In the genomic region with DNA sequence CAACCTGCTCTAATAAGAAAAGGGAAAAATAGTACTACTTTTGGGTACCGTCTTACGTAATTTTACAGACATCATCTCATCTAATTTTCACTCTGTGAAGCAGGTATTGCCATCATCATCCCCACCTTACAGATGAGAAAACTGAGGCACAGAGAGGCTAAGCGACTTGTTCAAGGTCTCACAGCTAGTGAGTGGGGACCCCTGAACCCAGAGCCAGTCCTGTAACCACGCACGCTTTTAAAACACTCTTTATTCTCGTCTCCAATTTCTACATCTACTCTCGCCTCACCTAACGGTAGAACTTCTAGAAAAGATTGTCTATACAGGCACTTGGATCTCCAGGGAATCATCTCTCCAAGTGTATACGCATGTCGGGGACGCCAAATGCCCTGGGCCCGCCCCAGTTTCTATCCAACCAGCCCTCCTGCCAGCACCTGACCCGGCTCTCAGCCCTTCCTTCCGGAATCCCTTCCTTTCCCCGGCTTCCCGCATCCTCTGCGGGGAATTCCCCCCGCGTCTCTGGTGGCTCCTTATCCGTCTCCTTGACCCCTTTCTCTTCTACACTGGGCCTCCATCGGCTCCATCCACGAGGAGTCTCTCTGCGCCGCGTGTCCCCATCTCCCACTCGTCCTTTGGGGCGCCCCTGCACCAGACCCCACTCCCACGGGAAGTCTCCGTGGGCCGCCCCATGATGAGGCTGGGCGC, we compare ENCODE assay signal across 8 cellular contexts. TPM values are rescaled to one million over a fixed set of nuclear protein-coding genes. Genes with fewer than 3 reads are reported as not detected.
A peak's percentile ranks its signal among the peaks of the same experiment; 100 is the strongest.
DNase-seq lines count a peak whose midpoint lies in the region; ATAC-seq, FAIRE-seq and TF ChIP-seq lines count a peak whose summit lies in the region.

No MANE protein-coding gene starts in this region.

- DNase-seq in ELF-1 (ENCODE audit: low read depth, low spot score), result peak; percentile 20
- DNase-seq in NB4 (ENCODE audit: low read depth), result no peak
- DNase-seq in caudate nucleus (lab: John Stamatoyannopoulos, UW), result peak in 19 of 61 donors; percentile 27 to 72 (median 44)
- DNase-seq in HepG2 (ENCODE audit: low spot score), result no peak
- DNase-seq in activated CD4-positive, CD25-positive, alpha-beta regulatory T cell (lab: John Stamatoyannopoulos, UW), result no peak
- no peak for DNase-seq in hepatic stellate cell (ENCODE audit: low spot score)

- H3K4me3 ChIP-seq in NB4 (ENCODE audit: low read depth, low read length) (peak overlapping the region; percentile 21), HepG2 (replicated peaks in 1 of 3; ENCODE audit: insufficient read depth in 1 of 3, low read depth in 2 of 3, low read length in 3 of 3) (peak overlapping the region; percentile 69 to 86 (median 84)), subcutaneous abdominal adipose tissue (ENCODE audit: low read depth in 1 of 5, low read length in 5 of 5) (peak overlapping the region; percentile 52 to 79 (median 69))

- no TSS peak for BruUV-seq in HepG2 (replicated peaks; lab: Mats Ljungman, UMichigan)

- H2AFZ ChIP-seq in HepG2 (ENCODE audit: low read length), result peak overlapping the region; percentile 47

- H3K27ac ChIP-seq in caudate nucleus (ENCODE audit: low read depth, low read length) (peak overlapping the region; percentile 77), HepG2 (ENCODE audit: extremely low read length, insufficient read depth, low read length) (no peak overlapping the region), subcutaneous abdominal adipose tissue (ENCODE audit: low read depth, low read length) (peak overlapping the region; percentile 78)

- no peak for TF ChIP-seq POLR2A in NB4 (IDR thresholded peaks at IDR 0.05; ENCODE audit: extremely low read depth, insufficient read length)
- no peak for TF ChIP-seq POLR2A in HepG2 (IDR thresholded peaks at IDR 0.05; ENCODE audit: insufficient read depth in 1 of 2, low read depth in 2 of 2, low read length in 2 of 2)

- 20% methylated on average over 29 of the region's 31 CpGs for WGBS in HepG2 (ENCODE audit: low lambda C conversion rate)

- no peak for TF ChIP-seq CTCF in NB4 (IDR thresholded peaks at IDR 0.05; ENCODE audit: low read depth, low read length)
- TF ChIP-seq CTCF in HepG2 (CRISPR knock-in tag; IDR thresholded peaks at IDR 0.05), result no peak

- CTCF ChIA-PET in HepG2 (lab: Yijun Ruan, JAX; ENCODE audit: low intra/inter-chr PET ratio, low total read pairs), result no interaction called here

- no peak for TF ChIP-seq RAD21 in HepG2 (CRISPR knock-in tag; IDR thresholded peaks at IDR 0.05)

- intact Hi-C loops in HepG2 (cut with micrococcal nuclease; ENCODE audit: unreplicated experiment), result loop anchor here (2.0 to 5.0 kb wide), 2 partner anchors 36 to 51 kb away; partner anchors contain the start of gene PHF19

- H3K79me2 ChIP-seq in HepG2 (ENCODE audit: insufficient read depth, low read length), result no peaks in the 10 kb centered on the region

- H3K9me3 ChIP-seq in HepG2 (ENCODE audit: low read length) (no peaks in the 10 kb centered on the region), subcutaneous abdominal adipose tissue (ENCODE audit: control insufficient read depth in 5 of 5, low read length in 5 of 5) (no peaks in the 10 kb centered on the region)

- no peaks in the 10 kb centered on the region for H3K36me3 ChIP-seq in HepG2 (replicated peaks in 1 of 2; ENCODE audit: control insufficient read depth in 1 of 2, insufficient read depth in 2 of 2, low read length in 2 of 2)
- H3K36me3 ChIP-seq in subcutaneous abdominal adipose tissue (ENCODE audit: control insufficient read depth in 5 of 5, insufficient read depth in 5 of 5, low read length in 5 of 5), result no peaks in the 10 kb centered on the region

- ATAC-seq in HepG2 (peak; percentile 17), HG03175 (IDR thresholded peaks at IDR 0.05; ENCODE audit: unreplicated experiment) (no peak)

- TF ChIP-seq EP300 in HepG2 (IDR thresholded peaks at IDR 0.05; ENCODE audit: low read depth in 2 of 2, low read length in 2 of 2) (no peak), HepG2 (CRISPR knock-in tag; IDR thresholded peaks at IDR 0.05; ENCODE audit: borderline replicate concordance) (no peak)

- H3K4me2 ChIP-seq in HepG2 (ENCODE audit: low read depth, low read length), result peak overlapping the region; percentile 94

- H3K9ac ChIP-seq in HepG2 (ENCODE audit: insufficient read depth, low read depth, low read length), result peak overlapping the region; percentile 69
- peak overlapping the region in 4 of 5 donors; percentile 73 to 87 (median 83) for H3K9ac ChIP-seq in subcutaneous abdominal adipose tissue (ENCODE audit: low read length in 5 of 5)

- peaks cover 2 to 17% of the 10 kb centered on the region in 2 experiments; a peak in 2 of 5 replicates for H3K27me3 ChIP-seq in HepG2 (ENCODE audit: control insufficient read depth in 1 of 2, insufficient read depth in 2 of 2, low read length in 2 of 2)
- H3K27me3 ChIP-seq in subcutaneous abdominal adipose tissue (ENCODE audit: control insufficient read depth in 5 of 5, insufficient read depth in 4 of 5, low read length in 5 of 5), result no peaks in the 10 kb centered on the region

- H4K20me1 ChIP-seq in HepG2 (ENCODE audit: insufficient read depth, low read length), result no peaks in the 10 kb centered on the region

- H3K4me1 ChIP-seq in HepG2 (ENCODE audit: insufficient read depth, low read length) (peaks cover 17% of the 10 kb centered on the region), subcutaneous abdominal adipose tissue (ENCODE audit: control insufficient read depth in 5 of 5, insufficient read depth in 5 of 5, low read length in 5 of 5) (peaks cover 2 to 36% (median 26%) of the 10 kb centered on the region in 5 donors)

- in situ Hi-C loops in HepG2 (cut with HindIII; ENCODE audit: extremely low pct_ligation_motif_present, low pct_unique_long_range_greater_than_20kb), result no loop called here

- POLR2A ChIA-PET in HepG2 (lab: Yijun Ruan, JAX), result interaction anchor here (1.0 to 1.5 kb wide), 7 partner anchors 8 to 192 kb away, joined by 3 to 5 read pairs (median 3); partner anchors contain the start of genes FBXW2 and PSMD5

- FAIRE-seq in HepG2 (lab: Jason Lieb, UNC), result no peak

TF ChIP-seq in HepG2, 621 proteins besides CTCF, POLR2A, EP300 and RAD21 (continues in another document):
- TF ChIP-seq FOXA3 (CRISPR knock-in tag; IDR thresholded peaks at IDR 0.05), result no peak
- TF ChIP-seq ZNF558 (CRISPR knock-in tag; IDR thresholded peaks at IDR 0.05; ENCODE audit: borderline replicate concordance), result no peak

RNA-seq across cellular contexts. Expression of gene TRAF1, which starts 1.6 kb away (rescaled TPM):
- total RNA-seq in HepG2 (2016; rRNA removed; fragmentation: Illumina TruSeq; extraction: Trizol), result 0.11 and 0.44 TPM in 2 replicates
- 0.09 and 0.10 TPM in 2 replicates for total RNA-seq in HepG2 (2016; cell fraction: cytosol; rRNA removed; fragmentation: Illumina TruSeq; extraction: Trizol; ENCODE audit: low read depth)
- total RNA-seq in HepG2 (2016; cell fraction: insoluble cytoplasmic fraction; rRNA removed; fragmentation: Illumina TruSeq; extraction: Trizol), result 0.25 and 0.39 TPM in 2 replicates
- total RNA-seq in HepG2 (2016; cell fraction: membrane; rRNA removed; fragmentation: Illumina TruSeq; extraction: Trizol), result 0.09 and 0.21 TPM in 2 replicates
- 0.75 and 0.87 TPM in 2 replicates for total RNA-seq in HepG2 (2016; cell fraction: nucleus; rRNA removed; fragmentation: Illumina TruSeq; extraction: Trizol)
- polyA plus RNA-seq in HepG2 (2011; rRNA removed), result 1.0 and 1.8 TPM in 2 replicates
- 0.48 and 0.60 TPM in 2 replicates for polyA plus RNA-seq in HepG2 (2011; cell fraction: cytosol; rRNA removed)
- 5.5 and 7.6 TPM in 2 replicates for polyA plus RNA-seq in HepG2 (2011; cell fraction: nucleus; rRNA removed)
- 0.59 and 0.96 TPM in 2 replicates for polyA plus RNA-seq in HepG2 (2012)
- 0.07 and 0.10 TPM in 2 replicates for polyA plus RNA-seq in HepG2 (2016; cell fraction: cytosol; fragmentation: Illumina TruSeq; extraction: Trizol; ENCODE audit: low read depth)
- polyA plus RNA-seq in HepG2 (2016; cell fraction: insoluble cytoplasmic fraction; fragmentation: Illumina TruSeq; extraction: Trizol; ENCODE audit: low read depth), result 0.19 and 0.26 TPM in 2 replicates
- polyA plus RNA-seq in HepG2 (2016; cell fraction: membrane; fragmentation: Illumina TruSeq; extraction: Trizol; ENCODE audit: low read depth), result 0.09 and 0.19 TPM in 2 replicates
- 2.2 TPM in 2 replicates for polyA plus RNA-seq in HepG2 (2016; cell fraction: nucleus; fragmentation: Illumina TruSeq; extraction: Trizol; ENCODE audit: insufficient read depth, low read depth)
- polyA minus RNA-seq in HepG2 (2011; rRNA and poly(A)+ RNA removed; ENCODE audit: low replicate concordance), result 0.91 and 1.4 TPM in 2 replicates
- 0.09 and 0.20 TPM in 2 replicates for polyA minus RNA-seq in HepG2 (2011; cell fraction: cytosol; rRNA and poly(A)+ RNA removed)
- 3.5 and 3.7 TPM in 2 replicates for polyA minus RNA-seq in HepG2 (2011; cell fraction: nucleus; rRNA and poly(A)+ RNA removed)

RNA-seq across cellular contexts. Expression of gene PHF19, which starts 51.2 kb away (rescaled TPM):
- 38.9 and 41.3 TPM in 2 replicates for total RNA-seq in HepG2 (2016; rRNA removed; fragmentation: Illumina TruSeq; extraction: Trizol)
- total RNA-seq in HepG2 (2016; cell fraction: cytosol; rRNA removed; fragmentation: Illumina TruSeq; extraction: Trizol; ENCODE audit: low read depth), result 37.4 and 48.9 TPM in 2 replicates
- 37.1 and 41.5 TPM in 2 replicates for total RNA-seq in HepG2 (2016; cell fraction: insoluble cytoplasmic fraction; rRNA removed; fragmentation: Illumina TruSeq; extraction: Trizol)
- 43.2 and 56.9 TPM in 2 replicates for total RNA-seq in HepG2 (2016; cell fraction: membrane; rRNA removed; fragmentation: Illumina TruSeq; extraction: Trizol)
- total RNA-seq in HepG2 (2016; cell fraction: nucleus; rRNA removed; fragmentation: Illumina TruSeq; extraction: Trizol), result 34.7 and 40.7 TPM in 2 replicates
- polyA plus RNA-seq in HepG2 (2011; rRNA removed), result 25.5 and 29.7 TPM in 2 replicates
- polyA plus RNA-seq in HepG2 (2011; cell fraction: cytosol; rRNA removed), result 20.2 and 33.0 TPM in 2 replicates
- polyA plus RNA-seq in HepG2 (2011; cell fraction: nucleus; rRNA removed), result 61.0 and 76.3 TPM in 2 replicates
- polyA plus RNA-seq in HepG2 (2012), result 20.3 and 24.3 TPM in 2 replicates
- 79.2 and 107 TPM in 2 replicates for polyA plus RNA-seq in HepG2 (2016; cell fraction: cytosol; fragmentation: Illumina TruSeq; extraction: Trizol; ENCODE audit: low read depth)
- polyA plus RNA-seq in HepG2 (2016; cell fraction: insoluble cytoplasmic fraction; fragmentation: Illumina TruSeq; extraction: Trizol; ENCODE audit: low read depth), result 42.2 and 45.3 TPM in 2 replicates
- 66.8 and 74.2 TPM in 2 replicates for polyA plus RNA-seq in HepG2 (2016; cell fraction: membrane; fragmentation: Illumina TruSeq; extraction: Trizol; ENCODE audit: low read depth)
- 60.4 and 66.8 TPM in 2 replicates for polyA plus RNA-seq in HepG2 (2016; cell fraction: nucleus; fragmentation: Illumina TruSeq; extraction: Trizol; ENCODE audit: insufficient read depth, low read depth)
- polyA minus RNA-seq in HepG2 (2011; rRNA and poly(A)+ RNA removed; ENCODE audit: low replicate concordance), result 67.2 and 159 TPM in 2 replicates
- polyA minus RNA-seq in HepG2 (2011; cell fraction: cytosol; rRNA and poly(A)+ RNA removed), result 15.8 and 17.7 TPM in 2 replicates
- polyA minus RNA-seq in HepG2 (2011; cell fraction: nucleus; rRNA and poly(A)+ RNA removed), result 34.7 and 42.2 TPM in 2 replicates

Comparison
In these comparisons a context has a peak if more than half of its experiments do, and no peak if none do; other contexts are left out.
1. H3K4me3 ChIP-seq: peak in every context shown above with its lines; median percentile 84 in HepG2; 69 in subcutaneous abdominal adipose tissue; 21 in NB4.